7 cellular contexts compared by ENCODE assay signal in genomic region chr13:112462408-112462807, GRCh38.
"Had no signal": no experiment of that assay in that cellular context is flagged by ENCODE, and none has a peak within 500 bp of the region (broad histone marks: within the 10 kb centered on the region; RNA-seq: fewer than 3 reads in every experiment).

No MANE protein-coding gene starts in this region.

- FAIRE-seq: GM12878, GM12891, GM12892, GM18507, GM19239 had no signal

- ATAC-seq: GM12878 had no signal

- H3K4me3 ChIP-seq: GM12878 had no signal

- DNase-seq: GDM1, GF-D8 had no signal
